1 cellular context compared by ENCODE assay signal in the genomic region with DNA sequence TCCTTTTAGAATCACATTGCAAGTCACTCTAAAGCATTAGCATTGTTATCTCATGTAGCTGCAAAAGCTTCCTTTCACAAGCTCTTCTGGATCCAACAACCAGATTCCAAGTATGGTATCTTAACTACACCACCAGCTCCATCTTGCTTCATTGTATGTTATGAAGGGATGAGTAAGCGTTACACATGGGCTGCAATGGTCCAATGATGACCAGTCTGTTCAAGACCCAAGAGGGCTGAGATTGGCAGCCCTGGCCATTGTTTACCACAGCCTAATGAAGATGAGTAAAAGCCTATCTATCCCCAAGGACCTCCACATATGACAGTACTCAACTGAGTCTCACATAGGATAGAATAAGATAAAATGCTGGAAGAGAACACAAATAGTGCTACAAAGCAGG.
TF ChIP-seq lines count a peak whose summit lies in the region.

No MANE protein-coding gene starts in this region.

TF ChIP-seq in K562, 482 proteins besides CTCF, POLR2A, EP300 and RAD21 (continued from another document):
- TF ChIP-seq NR2C1 (IDR thresholded peaks at IDR 0.05): no peak
- TF ChIP-seq NR2C1 (tag; IDR thresholded peaks at IDR 0.05): no peak
- TF ChIP-seq, protein P1, sequence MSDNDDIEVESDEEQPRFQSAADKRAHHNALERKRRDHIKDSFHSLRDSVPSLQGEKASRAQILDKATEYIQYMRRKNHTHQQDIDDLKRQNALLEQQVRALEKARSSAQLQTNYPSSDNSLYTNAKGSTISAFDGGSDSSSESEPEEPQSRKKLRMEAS (CRISPR knock-in tag; IDR thresholded peaks at IDR 0.05): no peak
